In the genomic region with DNA sequence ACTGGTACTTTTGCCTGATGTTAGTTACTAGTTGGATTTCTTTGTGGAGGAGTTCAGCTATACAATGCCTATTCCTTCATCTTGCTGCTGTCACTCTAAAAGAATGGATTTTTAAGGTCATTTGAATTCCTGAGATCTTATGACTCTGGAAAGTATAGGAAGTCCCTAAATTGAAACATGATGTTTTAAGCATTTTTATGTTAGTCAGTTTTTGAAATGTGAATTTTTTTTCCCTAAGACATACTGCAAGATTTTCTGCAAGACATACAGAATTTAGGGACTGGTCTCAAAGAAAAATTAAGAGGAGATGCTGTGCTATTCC, we compare ENCODE assay signal across 21 cellular contexts.
"Had no signal": no experiment of that assay in that cellular context is flagged by ENCODE, and none has a peak within 500 bp of the region (broad histone marks: within the 10 kb centered on the region; RNA-seq: fewer than 3 reads in every experiment).

No MANE protein-coding gene starts in this region.

- H3K36me3 ChIP-seq: heart left ventricle, right lobe of liver, tibial artery, upper lobe of left lung, vagina had no signal

- H3K27me3 Mint-ChIP-seq: stimulated activated naive CD8-positive, alpha-beta T cell treated with anti-CD3 and anti-CD28 coated beads, Interleukin-15, Interleukin-2, amounts not matched to agents 100 ng/mL and 50 ng/mL, for 24 hours had no signal

- DNase-seq: cortex of kidney; effector memory CD4-positive, alpha-beta T cell; heart left ventricle; hippocampal formation; left colon; left ventricle myocardium superior; mesenchymal stem cell; naive thymus-derived CD4-positive, alpha-beta T cell; nephron progenitor cell; psoas muscle; retina; right lobe of liver; stimulated activated CD4-positive, alpha-beta T cell treated with anti-CD3 and anti-CD28 coated beads, Interleukin-4, amount 100 ng/mL, for 1 hour; stimulated activated CD8-positive, alpha-beta memory T cell treated with anti-CD3 and anti-CD28 coated beads, Interleukin-4, amount 100 ng/mL, for 48 hours; tibial artery; upper lobe of left lung had no signal

- H3K27ac ChIP-seq: heart left ventricle, psoas muscle, right lobe of liver, tibial artery, upper lobe of left lung, vagina had no signal

- H3K4me1 ChIP-seq: heart left ventricle, psoas muscle, right lobe of liver, upper lobe of left lung, vagina had no signal

- H3K4me1 Mint-ChIP-seq: naive thymus-derived CD4-positive, alpha-beta T cell; nephron progenitor cell; stimulated activated effector memory CD8-positive, alpha-beta T cell treated with anti-CD3 and anti-CD28 coated beads, Interleukin-12 subunit alpha, Interleukin-12 subunit beta, amount 100 ng/mL, for 72 hours had no signal

- H3K4me3 Mint-ChIP-seq: naive thymus-derived CD4-positive, alpha-beta T cell; nephron progenitor cell; stimulated activated effector memory CD8-positive, alpha-beta T cell treated with anti-CD3 and anti-CD28 coated beads, Interleukin-12 subunit alpha, Interleukin-12 subunit beta, amount 100 ng/mL, for 72 hours; stimulated activated naive CD8-positive, alpha-beta T cell treated with anti-CD3 and anti-CD28 coated beads, Interleukin-15, Interleukin-2, amounts not matched to agents 100 ng/mL and 50 ng/mL, for 24 hours had no signal

- H3K4me3 ChIP-seq: heart left ventricle, lung, psoas muscle, right lobe of liver, tibial artery, upper lobe of left lung, vagina had no signal

- H3K27me3 ChIP-seq: heart left ventricle, right lobe of liver, tibial artery, upper lobe of left lung, vagina had no signal

- H3K27ac Mint-ChIP-seq: naive thymus-derived CD4-positive, alpha-beta T cell; nephron progenitor cell; stimulated activated effector memory CD8-positive, alpha-beta T cell treated with anti-CD3 and anti-CD28 coated beads, Interleukin-12 subunit alpha, Interleukin-12 subunit beta, amount 100 ng/mL, for 72 hours; stimulated activated naive CD8-positive, alpha-beta T cell treated with anti-CD3 and anti-CD28 coated beads, Interleukin-15, Interleukin-2, amounts not matched to agents 100 ng/mL and 50 ng/mL, for 24 hours had no signal

- H3K9me3 ChIP-seq: psoas muscle, right lobe of liver, tibial artery, upper lobe of left lung, vagina had no signal

- H3K36me3 Mint-ChIP-seq: stimulated activated effector memory CD8-positive, alpha-beta T cell treated with anti-CD3 and anti-CD28 coated beads, Interleukin-12 subunit alpha, Interleukin-12 subunit beta, amount 100 ng/mL, for 72 hours had no signal

- ATAC-seq: esophagus mucosa; heart left ventricle; left colon; left ventricle myocardium superior; naive thymus-derived CD4-positive, alpha-beta T cell; psoas muscle; right lobe of liver; stimulated activated effector memory CD8-positive, alpha-beta T cell treated with anti-CD3 and anti-CD28 coated beads, Interleukin-12 subunit alpha, Interleukin-12 subunit beta, amount 100 ng/mL, for 72 hours had no signal
